Comparison of ENCODE assay signal across 9 cellular contexts in genomic region chr1:44276006-44276405, GRCh38.
A peak's percentile ranks its signal among the peaks of the same experiment; 100 is the strongest.
DNase-seq lines count a peak whose midpoint lies in the region; ATAC-seq and FAIRE-seq lines count a peak whose summit lies in the region.
"Had no signal": no experiment of that assay in that cellular context is flagged by ENCODE, and none has a peak within 500 bp of the region (broad histone marks: within the 10 kb centered on the region; RNA-seq: fewer than 3 reads in every experiment).

No MANE protein-coding gene starts in this region.

- no peak for FAIRE-seq in GM19239 (lab: Jason Lieb, UNC)
- no peak for FAIRE-seq in frontal cortex (lab: Jason Lieb, UNC)

- DNase-seq in DMS79 treated with DMSO at 0.1 percent for 48 hours (lab: John Stamatoyannopoulos, UW) (peak; percentile 30), NCI-H146 treated with DMSO at 0.1 percent for 48 hours (lab: John Stamatoyannopoulos, UW; ENCODE audit: unreplicated experiment) (peak; percentile 34), UCSD-AML1 (lab: John Stamatoyannopoulos, UW; ENCODE audit: unreplicated experiment) (peak; percentile 20), left kidney (ENCODE audit: low read depth, low spot score) (peak; percentile 49), GM19239 (ENCODE audit: insufficient read length, low spot score) (no peak), frontal cortex (ENCODE audit: low spot score in 2 of 2) (no peak)
- no peak for DNase-seq in activated naive CD4-positive, alpha-beta T cell treated with Interleukin-2 at 50 U/mL for 16 hours
- DNase-seq: heart right ventricle had no signal

- no peak for ATAC-seq in GM19455 (IDR thresholded peaks at IDR 0.05; ENCODE audit: unreplicated experiment)

Comparison
In these comparisons a context has a peak if more than half of its experiments do, and no peak if none do; other contexts are left out.
1. DNase-seq: peak in DMS79 treated with DMSO at 0.1 percent for 48 hours (single experiment), NCI-H146 treated with DMSO at 0.1 percent for 48 hours (single experiment), UCSD-AML1 (single experiment) and left kidney (single experiment); none in activated naive CD4-positive, alpha-beta T cell treated with Interleukin-2 at 50 U/mL for 16 hours (single experiment), GM19239 (single experiment) and frontal cortex (0 of 2).